In genomic region chr5:67462150-67462549, GRCh38 we compare ENCODE assay signal across 22 cellular contexts.
"Had no signal": no experiment of that assay in that cellular context is flagged by ENCODE, and none has a peak within 500 bp of the region (broad histone marks: within the 10 kb centered on the region; RNA-seq: fewer than 3 reads in every experiment).

No MANE protein-coding gene starts in this region.

- H3K9ac ChIP-seq: neural progenitor cell had no signal

- H3K9me3 ChIP-seq: breast epithelium, colonic mucosa, heart left ventricle, sigmoid colon, spleen, thoracic aorta, upper lobe of left lung had no signal

- H3K27ac ChIP-seq: breast epithelium, colonic mucosa, heart left ventricle, neural progenitor cell, sigmoid colon, spleen, thoracic aorta, upper lobe of left lung had no signal

- H3K4me1 ChIP-seq: breast epithelium, colonic mucosa, heart left ventricle, neural progenitor cell, spleen, upper lobe of left lung had no signal

- H3K36me3 ChIP-seq: breast epithelium, colonic mucosa, heart left ventricle, neural progenitor cell, sigmoid colon, spleen, thoracic aorta, upper lobe of left lung had no signal

- DNase-seq: activated CD4-positive, alpha-beta T cell treated with anti-CD3 and anti-CD28 coated beads for 4 hours; activated CD4-positive, alpha-beta T cell treated with anti-CD3 and anti-CD28 coated beads, Interleukin-2, amount 50 U/mL, for 48 hours; activated CD8-positive, alpha-beta memory T cell treated with anti-CD3 and anti-CD28 coated beads, Interleukin-2, amount 50 U/mL, for 48 hours; activated naive CD4-positive, alpha-beta T cell treated with Interleukin-2 at 50 U/mL for 16 hours; activated naive CD8-positive, alpha-beta T cell treated with anti-CD3 and anti-CD28 coated beads for 36 hours; activated T-cell treated with anti-CD3 and anti-CD28 coated beads, Interleukin-2, amount 50 U/mL, for 4 hours; amniotic stem cell; colonic mucosa; heart left ventricle; left ventricle myocardium superior; mammary epithelial cell; naive thymus-derived CD8-positive, alpha-beta T cell; retina; sigmoid colon; spleen; stimulated activated CD4-positive, alpha-beta T cell treated with anti-CD3 and anti-CD28 coated beads, Interleukin-4, amount 100 ng/mL, for 1 hour; stimulated activated naive CD4-positive, alpha-beta T cell treated with Interleukin-2 at 50 U/mL for 16 hours; T-helper 9 cell; upper lobe of left lung had no signal

- ATAC-seq: activated T-cell treated with anti-CD3 and anti-CD28 coated beads, Interleukin-2, amount 50 U/mL, for 4 hours; heart left ventricle; left ventricle myocardium superior; naive thymus-derived CD8-positive, alpha-beta T cell had no signal

- H3K27me3 ChIP-seq: breast epithelium, colonic mucosa, heart left ventricle, neural progenitor cell, sigmoid colon, spleen, upper lobe of left lung had no signal

- H3K4me3 ChIP-seq: breast epithelium, colonic mucosa, heart left ventricle, neural progenitor cell, sigmoid colon, spleen, thoracic aorta, upper lobe of left lung had no signal
